Comparison of ENCODE assay signal across 1 cellular context in the genomic region with DNA sequence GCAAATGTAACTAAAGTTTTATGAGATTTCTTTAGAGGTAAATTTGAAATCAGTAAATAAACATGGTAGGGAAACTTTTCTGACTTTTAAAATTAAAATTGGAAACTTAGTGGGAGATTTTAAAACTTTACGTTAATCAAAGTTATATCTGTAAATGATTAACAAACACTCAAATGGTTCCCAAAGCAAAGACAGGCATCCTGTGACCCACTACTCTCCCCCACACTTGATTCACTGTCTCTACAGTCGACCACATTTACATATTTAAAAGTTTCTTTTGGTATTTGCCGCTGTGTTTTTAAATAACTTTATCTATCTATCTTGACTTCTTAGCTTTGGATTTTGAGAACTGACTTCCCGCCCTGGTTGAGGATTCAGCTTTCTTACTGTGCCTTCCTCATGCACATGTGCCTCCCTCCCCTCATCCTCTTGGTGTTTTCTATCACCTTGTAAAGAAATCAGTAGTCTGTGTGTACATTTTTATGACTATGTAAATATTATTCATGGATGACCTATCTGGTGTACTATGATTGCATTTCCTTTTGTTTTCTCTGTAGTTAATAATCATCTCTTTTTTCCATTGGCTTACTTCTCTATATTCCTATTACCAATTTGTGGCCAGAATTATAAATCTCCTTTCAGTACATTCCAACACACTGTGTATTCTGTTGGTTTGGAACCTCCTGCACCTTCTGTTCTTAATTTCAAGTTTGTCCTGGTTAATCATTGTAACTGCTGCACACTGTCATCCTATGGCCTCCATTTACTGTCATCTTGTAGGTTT.
TF ChIP-seq lines count a peak whose summit lies in the region.

No MANE protein-coding gene starts in this region.

TF ChIP-seq in HepG2, 621 proteins besides CTCF, POLR2A, EP300 and RAD21 (continued from another document):
- TF ChIP-seq, protein P1, sequence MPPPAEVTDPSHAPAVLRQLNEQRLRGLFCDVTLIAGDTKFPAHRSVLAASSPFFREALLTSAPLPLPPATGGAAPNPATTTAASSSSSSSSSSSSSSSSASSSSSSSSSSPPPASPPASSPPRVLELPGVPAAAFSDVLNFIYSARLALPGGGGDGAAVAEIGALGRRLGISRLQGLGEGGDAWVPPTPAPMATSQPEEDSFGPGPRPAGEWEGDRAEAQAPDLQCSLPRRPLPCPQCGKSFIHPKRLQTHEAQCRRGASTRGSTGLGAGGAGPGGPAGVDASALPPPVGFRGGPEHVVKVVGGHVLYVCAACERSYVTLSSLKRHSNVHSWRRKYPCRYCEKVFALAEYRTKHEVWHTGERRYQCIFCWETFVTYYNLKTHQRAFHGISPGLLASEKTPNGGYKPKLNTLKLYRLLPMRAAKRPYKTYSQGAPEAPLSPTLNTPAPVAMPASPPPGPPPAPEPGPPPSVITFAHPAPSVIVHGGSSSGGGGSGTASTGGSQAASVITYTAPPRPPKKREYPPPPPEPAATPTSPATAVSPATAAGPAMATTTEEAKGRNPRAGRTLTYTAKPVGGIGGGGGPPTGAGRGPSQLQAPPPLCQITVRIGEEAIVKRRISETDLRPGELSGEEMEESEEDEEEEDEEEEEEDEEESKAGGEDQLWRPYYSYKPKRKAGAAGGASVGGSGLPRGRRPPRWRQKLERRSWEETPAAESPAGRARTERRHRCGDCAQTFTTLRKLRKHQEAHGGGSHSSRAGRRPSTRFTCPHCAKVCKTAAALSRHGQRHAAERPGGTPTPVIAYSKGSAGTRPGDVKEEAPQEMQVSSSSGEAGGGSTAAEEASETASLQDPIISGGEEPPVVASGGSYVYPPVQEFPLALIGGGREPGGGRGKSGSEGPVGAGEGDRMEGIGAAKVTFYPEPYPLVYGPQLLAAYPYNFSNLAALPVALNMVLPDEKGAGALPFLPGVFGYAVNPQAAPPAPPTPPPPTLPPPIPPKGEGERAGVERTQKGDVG (CRISPR knock-in tag; IDR thresholded peaks at IDR 0.05; ENCODE audit: borderline replicate concordance) = no peak
